Comparison of ENCODE assay signal across 32 cellular contexts in the genomic region with DNA sequence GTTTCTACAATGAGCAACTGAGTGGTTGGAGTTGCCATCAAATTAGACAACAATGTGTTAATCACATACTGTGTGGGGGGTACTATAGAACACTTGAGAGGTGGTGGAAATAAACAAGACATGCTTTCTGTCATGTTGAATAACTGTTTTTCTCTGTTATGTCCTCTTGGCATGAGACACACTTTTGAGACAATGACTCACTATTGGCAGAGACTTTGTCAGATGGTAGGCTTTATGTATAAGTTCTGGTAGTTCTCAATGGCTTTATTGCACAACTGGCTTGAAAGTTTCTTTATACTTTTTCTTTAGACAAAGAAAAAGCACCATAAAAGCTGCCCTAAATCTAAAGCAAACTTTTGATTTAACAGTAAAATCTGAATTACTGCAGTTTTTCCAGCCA.
DNase-seq lines count a peak whose midpoint lies in the region; ATAC-seq and TF ChIP-seq lines count a peak whose summit lies in the region.
"Had no signal": no experiment of that assay in that cellular context is flagged by ENCODE, and none has a peak within 500 bp of the region (broad histone marks: within the 10 kb centered on the region; RNA-seq: fewer than 3 reads in every experiment).

No MANE protein-coding gene starts in this region.

- H3K9me3 ChIP-seq in thyroid gland, result no peaks in the 10 kb centered on the region
- H3K9me3 ChIP-seq: adrenal gland, Peyer's patch had no signal

- no peak overlapping the region for H3K27ac Mint-ChIP-seq in activated CD4-positive, alpha-beta T cell treated with anti-CD3 and anti-CD28 coated beads, Interleukin-2, amount 10 ng/mL, durations not matched to agents 24 days and 14 days
- H3K27ac Mint-ChIP-seq: activated naive CD4-positive, alpha-beta T cell treated with anti-CD3 and anti-CD28 coated beads, Interleukin-2, amount 10 ng/mL, durations not matched to agents 7 days and 5 days; activated T-helper 17 cell treated with anti-CD3 and anti-CD28 coated beads, Interleukin-2, amount 50 U/mL, for 72 hours; CD8-positive, alpha-beta memory T cell; mesothelial cell of epicardium; naive B cell; progenitor cell of endocrine pancreas had no signal

- TF ChIP-seq CTCF in cardiac fibroblast (IDR thresholded peaks at IDR 0.05; ENCODE audit: low read depth, low read length) (no peak), thyroid gland (IDR thresholded peaks at IDR 0.05) (no peak)

- H3K27me3 Mint-ChIP-seq in activated CD4-positive, alpha-beta T cell treated with anti-CD3 and anti-CD28 coated beads, Interleukin-2, amount 10 ng/mL, durations not matched to agents 24 days and 14 days, result no peaks in the 10 kb centered on the region
- H3K27me3 Mint-ChIP-seq: activated naive CD4-positive, alpha-beta T cell treated with anti-CD3 and anti-CD28 coated beads, Interleukin-2, amount 10 ng/mL, durations not matched to agents 7 days and 5 days; activated T-helper 17 cell treated with anti-CD3 and anti-CD28 coated beads, Interleukin-2, amount 50 U/mL, for 72 hours; CD8-positive, alpha-beta memory T cell had no signal

- H3K4me3 ChIP-seq in cardiac fibroblast (replicated peaks in 1 of 2; ENCODE audit: low read depth in 2 of 2, low read length in 2 of 2), result no peak overlapping the region
- H3K4me3 ChIP-seq in thyroid gland (replicated peaks in 1 of 3), result no peak overlapping the region
- H3K4me3 ChIP-seq: adrenal gland, Peyer's patch had no signal

- no peak overlapping the region for H3K27ac ChIP-seq in substantia nigra (ENCODE audit: low read depth, low read length, poor library complexity, severe bottlenecking)
- H3K27ac ChIP-seq in thyroid gland, result no peak overlapping the region
- H3K27ac ChIP-seq: adrenal gland, epithelial cell of prostate, Peyer's patch, VCaP had no signal

- no peaks in the 10 kb centered on the region for H3K4me1 Mint-ChIP-seq in activated CD4-positive, alpha-beta T cell treated with anti-CD3 and anti-CD28 coated beads, Interleukin-2, amount 10 ng/mL, durations not matched to agents 24 days and 14 days
- H3K4me1 Mint-ChIP-seq: activated naive CD4-positive, alpha-beta T cell treated with anti-CD3 and anti-CD28 coated beads, Interleukin-2, amount 10 ng/mL, durations not matched to agents 7 days and 5 days; activated T-helper 17 cell treated with anti-CD3 and anti-CD28 coated beads, Interleukin-2, amount 50 U/mL, for 72 hours; CD8-positive, alpha-beta memory T cell; mesothelial cell of epicardium; naive B cell had no signal

- no peak for TF ChIP-seq POLR2A in thyroid gland (IDR thresholded peaks at IDR 0.05)

- no peak overlapping the region for H3K4me3 Mint-ChIP-seq in activated CD4-positive, alpha-beta T cell treated with anti-CD3 and anti-CD28 coated beads, Interleukin-2, amount 10 ng/mL, durations not matched to agents 24 days and 14 days
- H3K4me3 Mint-ChIP-seq: activated naive CD4-positive, alpha-beta T cell treated with anti-CD3 and anti-CD28 coated beads, Interleukin-2, amount 10 ng/mL, durations not matched to agents 7 days and 5 days; activated T-helper 17 cell treated with anti-CD3 and anti-CD28 coated beads, Interleukin-2, amount 50 U/mL, for 72 hours; CD8-positive, alpha-beta memory T cell; mesothelial cell of epicardium; naive B cell had no signal

- no peak for ATAC-seq in GM21717 (IDR thresholded peaks at IDR 0.05; ENCODE audit: unreplicated experiment)
- ATAC-seq: activated T-helper 17 cell treated with anti-CD3 and anti-CD28 coated beads, Interleukin-2, amount 50 U/mL, for 72 hours; HCT116; sciatic nerve had no signal

- H3K36me3 Mint-ChIP-seq in activated CD4-positive, alpha-beta T cell treated with anti-CD3 and anti-CD28 coated beads, Interleukin-2, amount 10 ng/mL, durations not matched to agents 24 days and 14 days (ENCODE audit: low read depth), result no peaks in the 10 kb centered on the region
- H3K36me3 Mint-ChIP-seq: activated naive CD4-positive, alpha-beta T cell treated with anti-CD3 and anti-CD28 coated beads, Interleukin-2, amount 10 ng/mL, durations not matched to agents 7 days and 5 days; CD8-positive, alpha-beta memory T cell; mesothelial cell of epicardium; naive B cell had no signal

- no peaks in the 10 kb centered on the region for H3K36me3 ChIP-seq in thyroid gland
- H3K36me3 ChIP-seq: adrenal gland, Peyer's patch had no signal

- no peaks in the 10 kb centered on the region for H3K9me3 Mint-ChIP-seq in activated CD4-positive, alpha-beta T cell treated with anti-CD3 and anti-CD28 coated beads, Interleukin-2, amount 10 ng/mL, durations not matched to agents 24 days and 14 days
- H3K9me3 Mint-ChIP-seq: activated naive CD4-positive, alpha-beta T cell treated with anti-CD3 and anti-CD28 coated beads, Interleukin-2, amount 10 ng/mL, durations not matched to agents 7 days and 5 days; mesothelial cell of epicardium had no signal

- H3K27me3 ChIP-seq in thyroid gland, result no peaks in the 10 kb centered on the region
- H3K27me3 ChIP-seq: adrenal gland, Peyer's patch had no signal

- no peaks in the 10 kb centered on the region for H3K4me1 ChIP-seq in thyroid gland
- H3K4me1 ChIP-seq: adrenal gland, Peyer's patch had no signal

- intact Hi-C loops in activated CD4-positive, alpha-beta T cell treated with anti-CD3 and anti-CD28 coated beads, Interleukin-2, amount 10 ng/mL, durations not matched to agents 24 days and 14 days (cut with micrococcal nuclease), result no loop called here
- intact Hi-C loops in thyroid gland (cut with DNase I), result no loop called here

- peak; percentile 20 for DNase-seq in COLO829 (ENCODE audit: low spot score)
- peak; percentile 40 to 76 for DNase-seq in NCI-H446 (lab: John Stamatoyannopoulos, UW)
- DNase-seq in cardiac fibroblast (ENCODE audit: low read depth in 2 of 2), result peak; percentile 12 to 24
- DNase-seq in medulla oblongata (ENCODE audit: extremely low spot score), result peak; percentile 12
- no peak for DNase-seq in substantia nigra (lab: John Stamatoyannopoulos, UW)
- no peak for DNase-seq in activated CD4-positive, alpha-beta T cell treated with anti-CD3 and anti-CD28 coated beads, Interleukin-2, amount 10 ng/mL, durations not matched to agents 24 days and 14 days
- DNase-seq in thyroid gland, result no peak
- DNase-seq: activated CD4-positive, alpha-beta T cell treated with anti-CD3 and anti-CD28 coated beads for 4 hours; activated naive CD4-positive, alpha-beta T cell treated with anti-CD3 and anti-CD28 coated beads, Interleukin-2, amount 10 ng/mL, durations not matched to agents 7 days and 5 days; adrenal gland; CD8-positive, alpha-beta memory T cell; DMS53; effector CD4-positive, alpha-beta T cell; head of caudate nucleus; naive B cell; NCI-H1105; NCI-H2029; NCI-H2227 treated with DMSO at 0.1 percent for 48 hours; NCI-H748 treated with DMSO at 0.1 percent for 48 hours; Peyer's patch; SIG-M5; stimulated activated CD4-positive, alpha-beta T cell treated with anti-CD3 and anti-CD28 coated beads, Interleukin-4, amount 100 ng/mL, for 24 hours; T1000; trophoblast cell had no signal

Comparison
In these comparisons a context has a peak if more than half of its experiments do, and no peak if none do; other contexts are left out.
1. DNase-seq: peak in COLO829 (single experiment), NCI-H446 (2 of 2), cardiac fibroblast (2 of 2) and medulla oblongata (single experiment); none in substantia nigra (0 of 49), activated CD4-positive, alpha-beta T cell treated with anti-CD3 and anti-CD28 coated beads, Interleukin-2, amount 10 ng/mL, durations not matched to agents 24 days and 14 days (single experiment) and thyroid gland (0 of 2).